In the genomic region with DNA sequence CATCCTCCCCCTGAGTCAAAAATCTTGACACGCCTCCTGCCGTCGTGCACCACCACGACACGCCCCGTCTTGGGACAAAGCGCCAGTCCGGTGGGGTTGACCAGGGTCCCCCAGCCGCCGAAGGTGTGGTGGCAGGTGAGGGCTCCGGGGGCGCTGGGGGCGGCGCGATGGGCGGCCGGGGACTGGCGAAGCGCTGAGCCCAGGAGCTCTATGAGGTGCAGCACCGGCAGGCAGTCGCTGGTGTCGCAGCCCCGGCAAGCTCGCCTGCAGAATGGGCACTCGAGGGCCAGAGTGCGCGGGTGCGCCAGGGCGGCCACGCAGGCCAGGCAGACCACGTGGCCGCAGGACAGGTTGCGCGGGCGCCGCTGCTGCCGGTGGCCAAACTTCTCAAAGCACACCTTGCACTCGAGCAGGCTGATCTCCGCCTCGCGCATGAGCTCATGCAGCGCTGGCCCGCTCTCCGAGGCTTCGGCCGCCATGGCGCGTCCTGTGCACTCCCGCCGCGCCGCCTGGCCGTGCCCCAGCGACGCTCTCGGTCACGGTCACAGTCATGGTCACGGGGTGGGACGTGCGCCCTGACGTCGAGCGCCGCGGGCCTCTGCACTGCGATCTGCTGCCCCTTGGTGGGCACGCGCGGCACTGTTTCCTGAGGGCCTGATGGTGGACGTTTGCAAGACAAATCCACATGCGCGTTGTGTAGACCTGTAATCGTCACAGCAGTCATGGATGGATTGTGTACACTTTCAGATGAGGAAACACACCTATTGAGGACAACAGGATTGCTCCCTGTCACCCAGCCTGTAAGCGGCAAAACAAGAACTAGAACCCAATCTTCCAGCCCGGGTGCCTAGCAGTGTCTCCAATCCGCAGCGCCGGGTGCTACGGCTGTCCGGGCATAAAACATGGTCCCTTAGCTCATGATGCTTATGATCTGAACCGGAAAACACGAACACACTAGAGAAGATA, we compare ENCODE assay signal across 8 cellular contexts. TPM values are rescaled to one million over a fixed set of nuclear protein-coding genes. Genes with fewer than 3 reads are reported as not detected.
DNase-seq lines count a peak whose midpoint lies in the region; ATAC-seq and TF ChIP-seq lines count a peak whose summit lies in the region.

A gene (minus strand): TSS at position 550 of the 966 bp plus-strand sequence. CDS start 71 bp downstream, at position 479.

- peaks cover 0 to 7% (median 0%) of the 10 kb centered on the region in 3 donors for H3K9me3 Mint-ChIP-seq in T-cell
- no peaks in the 10 kb centered on the region for H3K9me3 Mint-ChIP-seq in type B pancreatic cell

- H3K36me3 ChIP-seq in left ventricle myocardium inferior: no peaks in the 10 kb centered on the region

- TF ChIP-seq CTCF in left ventricle myocardium inferior (IDR thresholded peaks at IDR 0.05; ENCODE audit: borderline replicate concordance) (peak; percentile 96), type B pancreatic cell (conservative IDR thresholded peaks at IDR 0.05) (peak; percentile 91)

- peak; percentile 65 for DNase-seq in DMS153 (lab: John Stamatoyannopoulos, UW)
- peak; percentile 67 for DNase-seq in HuH-7.5 (ENCODE audit: low spot score)
- peak; percentile 16 to 82 (median 65) for DNase-seq in T-cell
- DNase-seq in amygdala (lab: John Stamatoyannopoulos, UW): peak; percentile 18 to 92 (median 74)
- DNase-seq in left ventricle myocardium inferior: peak; percentile 90
- DNase-seq in posterior vena cava (ENCODE audit: low spot score): peak; percentile 98
- DNase-seq in type B pancreatic cell (ENCODE audit: extremely low spot score, unreplicated experiment): peak; percentile 85

- H3K4me1 Mint-ChIP-seq in T-cell (peaks cover 8 to 14% (median 11%) of the 10 kb centered on the region in 3 donors), type B pancreatic cell (ENCODE audit: unreplicated experiment) (peaks cover 10% of the 10 kb centered on the region)

- no peaks in the 10 kb centered on the region for H3K27me3 ChIP-seq in left ventricle myocardium inferior (ENCODE audit: low read depth)

- H3K4me3 Mint-ChIP-seq in T-cell: peak within 1 kb of the TSS; percentile 73 to 87 (median 77)
- H3K4me3 Mint-ChIP-seq in type B pancreatic cell: peak within 1 kb of the TSS; percentile 86

- H3K27ac ChIP-seq in left ventricle myocardium inferior (replicated peaks): peak within 1 kb of the TSS; percentile 34

- H3K4me1 ChIP-seq in left ventricle myocardium inferior: peaks cover 9% of the 10 kb centered on the region

- CTCF ChIA-PET in T-cell (lab: Charles Lee): interaction anchor here (0.5 to 0.9 kb wide), 5 partner anchors 15 to 1940 kb away, joined by 3 to 4 read pairs (median 3); no protein-coding TSS in a partner anchor

- no peaks in the 10 kb centered on the region for H3K36me3 Mint-ChIP-seq in T-cell
- H3K36me3 Mint-ChIP-seq in type B pancreatic cell: no peaks in the 10 kb centered on the region

- intact Hi-C loops in left ventricle myocardium inferior (cut with micrococcal nuclease) (loop anchor here (10.0 kb wide), 1 partner anchor 288 kb away; no protein-coding TSS in a partner anchor), posterior vena cava (cut with DNase I) (loop anchor here (5.0 to 10.0 kb wide), 3 partner anchors 135 to 308 kb away; a partner anchor contains a TSS)

- POLR2A ChIA-PET in T-cell (lab: Charles Lee): interaction anchor here in 1 of 2 donors (0.6 kb wide), 1 partner anchor 32 kb away, joined by 3 read pairs; no protein-coding TSS in a partner anchor

- ATAC-seq in GM21515 (IDR thresholded peaks at IDR 0.05; ENCODE audit: unreplicated experiment) (peak; percentile 99), T-cell (replicated peaks in 1 of 4) (peak; percentile 97 to 100 (median 98))

- H3K27ac Mint-ChIP-seq in T-cell (peak within 1 kb of the TSS in 1 of 2 donors; percentile 55), type B pancreatic cell (peak within 1 kb of the TSS; percentile 69)

- H3K27me3 Mint-ChIP-seq in T-cell: peaks cover 7 to 9% of the 10 kb centered on the region in 2 donors
- no peaks in the 10 kb centered on the region for H3K27me3 Mint-ChIP-seq in type B pancreatic cell

- H3K9me3 ChIP-seq in left ventricle myocardium inferior (replicated peaks): no peaks in the 10 kb centered on the region

- H3K4me3 ChIP-seq in left ventricle myocardium inferior: peak within 1 kb of the TSS; percentile 68

RNA-seq across cellular contexts. Expression of the gene that starts here (rescaled TPM):
- total RNA-seq in T-cell: 1 to 10 TPM in 2 of 5 donors, under 1 TPM in 3; 0.48 to 1.2 (median 0.99) TPM
- 1.1 TPM for total RNA-seq in left ventricle myocardium inferior
- 1 to 10 TPM; 1.0 to 1.9 TPM for total RNA-seq in posterior vena cava
- total RNA-seq in type B pancreatic cell (ENCODE audit: low replicate concordance): 1.1 and 3.5 TPM in 2 replicates

Comparison
In these comparisons a context has a peak if more than half of its experiments do, and no peak if none do; other contexts are left out.
1. Peak in every context shown above with its lines: DNase-seq, ATAC-seq, H3K4me3 ChIP-seq and H3K27ac ChIP-seq.